Comparison of ENCODE assay signal across 39 cellular contexts in the genomic region with DNA sequence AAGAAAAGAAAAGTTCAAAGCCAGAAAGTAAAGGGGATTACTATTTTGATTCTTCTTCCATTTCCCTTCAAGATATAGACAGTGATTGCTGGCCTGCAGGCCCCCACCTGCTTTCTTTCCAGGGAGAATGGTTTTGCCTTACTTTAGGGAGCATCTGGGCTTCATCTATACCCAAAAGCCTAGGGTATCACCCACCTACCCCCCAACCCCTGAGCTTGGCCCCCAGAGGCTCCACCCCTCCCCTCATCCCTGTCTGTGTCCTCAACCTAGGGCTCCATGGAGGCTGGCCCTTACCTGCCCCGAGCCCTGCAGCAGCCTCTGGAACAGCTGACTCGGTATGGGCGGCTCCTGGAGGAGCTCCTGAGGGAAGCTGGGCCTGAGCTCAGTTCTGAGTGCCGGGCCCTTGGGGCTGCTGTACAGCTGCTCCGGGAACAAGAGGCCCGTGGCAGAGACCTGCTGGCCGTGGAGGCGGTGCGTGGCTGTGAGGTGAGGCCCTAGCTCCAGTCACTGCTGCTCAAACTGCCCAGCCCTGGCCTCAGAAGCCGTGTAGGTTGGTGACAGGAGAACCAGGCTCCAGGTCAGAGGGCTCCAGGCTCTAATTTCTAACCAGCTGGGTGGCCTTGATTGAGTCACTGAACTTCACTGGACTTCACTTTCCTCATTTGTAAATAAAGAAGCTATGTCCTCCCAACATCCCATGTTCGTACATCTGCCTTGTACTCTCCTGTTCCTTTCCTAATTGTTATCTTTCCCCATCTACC. TPM values are rescaled to one million over a fixed set of nuclear protein-coding genes. Genes with fewer than 3 reads are reported as not detected.
DNase-seq lines count a peak whose midpoint lies in the region; ATAC-seq, FAIRE-seq and TF ChIP-seq lines count a peak whose summit lies in the region.
"Had no signal": no experiment of that assay in that cellular context is flagged by ENCODE, and none has a peak within 500 bp of the region (broad histone marks: within the 10 kb centered on the region; RNA-seq: fewer than 3 reads in every experiment).

No MANE protein-coding gene starts in this region.

- H3K9ac ChIP-seq in HepG2 (ENCODE audit: insufficient read depth, low read depth, low read length) = no peak overlapping the region

- H3K79me2 ChIP-seq in HepG2 (ENCODE audit: insufficient read depth, low read length) = no peaks in the 10 kb centered on the region

- BruUV-seq in HepG2 (replicated peaks; lab: Mats Ljungman, UMichigan) = no TSS peak

- H3K9me3 Mint-ChIP-seq in CD4-positive, alpha-beta memory T cell = peaks cover 0 to 3% (median 0%) of the 10 kb centered on the region in 8 donors
- no peaks in the 10 kb centered on the region for H3K9me3 Mint-ChIP-seq in activated T-helper 17 cell treated with anti-CD3 and anti-CD28 coated beads, Interleukin-2, amount 50 U/mL, for 72 hours
- H3K9me3 Mint-ChIP-seq: activated naive CD8-positive, alpha-beta T cell treated with anti-CD3 and anti-CD28 coated beads for 36 hours; dendritic cell treated with granulocyte-macrophage colony-stimulating factor and Interleukin-4, amounts not matched to agents 40 ng/mL and 50 ng/mL, for 4 days; endodermal cell had no signal

- TF ChIP-seq EP300 in HepG2 (IDR thresholded peaks at IDR 0.05; ENCODE audit: low read depth in 2 of 2, low read length in 2 of 2) = no peak
- TF ChIP-seq EP300 in HepG2 (CRISPR knock-in tag; IDR thresholded peaks at IDR 0.05; ENCODE audit: borderline replicate concordance) = no peak

- no peak for DNase-seq in CD4-positive, alpha-beta memory T cell
- DNase-seq in HepG2 (ENCODE audit: low spot score) = no peak
- no peak for DNase-seq in DMS153 treated with DMSO at 0.1 percent for 48 hours (lab: John Stamatoyannopoulos, UW; ENCODE audit: unreplicated experiment)
- no peak for DNase-seq in substantia nigra (lab: John Stamatoyannopoulos, UW)
- DNase-seq in GM10248 (ENCODE audit: extremely low spot score) = no peak
- DNase-seq: ACHN; activated CD4-positive, alpha-beta T cell treated with anti-CD3 and anti-CD28 coated beads for 48 hours; activated CD8-positive, alpha-beta memory T cell treated with anti-CD3 and anti-CD28 coated beads for 24 hours; activated naive CD8-positive, alpha-beta T cell treated with anti-CD3 and anti-CD28 coated beads for 36 hours; activated T-cell treated with anti-CD3 and anti-CD28 coated beads for 4 hours; BE2C; caudate nucleus; DMS153; endodermal cell; foreskin fibroblast; heart left ventricle; Karpas-422; kidney glomerular epithelial cell; lower lobe of right lung; mucosa of descending colon; NCI-H1417 treated with DMSO at 0.1 percent for 48 hours; NCI-H2029 treated with DMSO at 0.1 percent for 48 hours; NCI-H2227 treated with DMSO at 0.1 percent for 48 hours; NCI-H69; stimulated activated CD4-positive, alpha-beta T cell treated with anti-CD3 and anti-CD28 coated beads, Interleukin-4, amount 100 ng/mL, for 4 hours; WERI-Rb-1 had no signal

- no peak for FAIRE-seq in HepG2 (lab: Jason Lieb, UNC)
- FAIRE-seq: GM12892, H54 had no signal

- no peak for ATAC-seq in activated T-helper 17 cell treated with anti-CD3 and anti-CD28 coated beads, Interleukin-2, amount 50 U/mL, for 72 hours (replicated peaks)
- ATAC-seq in HepG2 (peak; percentile 15), GM19463 (IDR thresholded peaks at IDR 0.05; ENCODE audit: unreplicated experiment) (no peak)
- ATAC-seq: heart left ventricle, lower lobe of right lung, mucosa of descending colon, Panc1, sciatic nerve had no signal

- no peak overlapping the region for H3K27ac ChIP-seq in CD4-positive, alpha-beta memory T cell (ENCODE audit: low read depth, low read length)
- H3K27ac ChIP-seq in HepG2 (ENCODE audit: extremely low read length, insufficient read depth, low read length) (no peak overlapping the region), neutrophil (peak overlapping the region; percentile 97), substantia nigra (ENCODE audit: low read depth, low read length, poor library complexity, severe bottlenecking) (no peak overlapping the region)
- H3K27ac ChIP-seq: ascending aorta, WERI-Rb-1 had no signal

- peaks cover 17 to 29% (median 23%) of the 10 kb centered on the region in 4 donors for H3K4me1 Mint-ChIP-seq in CD4-positive, alpha-beta memory T cell
- H3K4me1 Mint-ChIP-seq in activated T-helper 17 cell treated with anti-CD3 and anti-CD28 coated beads, Interleukin-2, amount 50 U/mL, for 72 hours = peaks cover 15% of the 10 kb centered on the region
- H3K4me1 Mint-ChIP-seq: endodermal cell had no signal

- peaks cover 0 to 1% of the 10 kb centered on the region in 2 donors for H3K27me3 Mint-ChIP-seq in CD4-positive, alpha-beta memory T cell
- H3K27me3 Mint-ChIP-seq in activated T-helper 17 cell treated with anti-CD3 and anti-CD28 coated beads, Interleukin-2, amount 50 U/mL, for 72 hours = no peaks in the 10 kb centered on the region
- H3K27me3 Mint-ChIP-seq: activated naive CD8-positive, alpha-beta T cell treated with anti-CD3 and anti-CD28 coated beads for 36 hours; dendritic cell treated with granulocyte-macrophage colony-stimulating factor and Interleukin-4, amounts not matched to agents 40 ng/mL and 50 ng/mL, for 4 days had no signal

- H3K27ac Mint-ChIP-seq in CD4-positive, alpha-beta memory T cell = peak overlapping the region in 6 of 7 donors; percentile 72 to 100 (median 84)
- peak overlapping the region; percentile 8 for H3K27ac Mint-ChIP-seq in activated T-helper 17 cell treated with anti-CD3 and anti-CD28 coated beads, Interleukin-2, amount 50 U/mL, for 72 hours
- H3K27ac Mint-ChIP-seq: activated naive CD8-positive, alpha-beta T cell treated with anti-CD3 and anti-CD28 coated beads for 36 hours; endodermal cell had no signal

- H2AFZ ChIP-seq in HepG2 (ENCODE audit: low read length) = no peak overlapping the region

- no peak overlapping the region for H3K4me3 ChIP-seq in CD4-positive, alpha-beta memory T cell (ENCODE audit: low read length in 2 of 2)
- no peak overlapping the region for H3K4me3 ChIP-seq in HepG2 (replicated peaks in 1 of 3; ENCODE audit: insufficient read depth in 1 of 3, low read depth in 2 of 3, low read length in 3 of 3)
- H3K4me3 ChIP-seq in neutrophil (ENCODE audit: low read depth in 1 of 2, low read length in 1 of 2) = no peak overlapping the region
- H3K4me3 ChIP-seq: ascending aorta, esophagus muscularis mucosa, heart left ventricle, lower lobe of right lung, mucosa of descending colon, prostate gland had no signal

- H3K36me3 ChIP-seq in CD4-positive, alpha-beta memory T cell (ENCODE audit: insufficient read depth, low read length) = no peaks in the 10 kb centered on the region
- peaks cover 52 to 77% of the 10 kb centered on the region in 2 experiments for H3K36me3 ChIP-seq in HepG2 (replicated peaks in 1 of 2; ENCODE audit: control insufficient read depth in 1 of 2, insufficient read depth in 2 of 2, low read length in 2 of 2)
- H3K36me3 ChIP-seq in neutrophil = peaks cover 34% of the 10 kb centered on the region

- POLR2A ChIA-PET in CD4-positive, alpha-beta memory T cell (lab: Charles Lee; ENCODE audit: partially characterized antibody) = interaction anchor here (1.0 kb wide), 1 partner anchor 56 kb away, joined by 3 read pairs; no protein-coding TSS in a partner anchor
- POLR2A ChIA-PET in HepG2 (lab: Yijun Ruan, JAX) = interaction anchor here (0.9 to 4.2 kb wide), 10 partner anchors 9 to 69 kb away, joined by 3 to 47 read pairs (median 5); a partner anchor contains a TSS
- POLR2A ChIA-PET in GM10248 (lab: Yijun Ruan, JAX) = no interaction called here

- H3K27me3 ChIP-seq in CD4-positive, alpha-beta memory T cell (ENCODE audit: insufficient read depth, low read length) = no peaks in the 10 kb centered on the region
- H3K27me3 ChIP-seq in HepG2 (ENCODE audit: control insufficient read depth in 1 of 2, insufficient read depth in 2 of 2, low read length in 2 of 2) (no peaks in the 10 kb centered on the region), neutrophil (no peaks in the 10 kb centered on the region)
- H3K27me3 ChIP-seq: ascending aorta, BE2C, esophagus muscularis mucosa, heart left ventricle had no signal

- peak overlapping the region in 1 of 8 donors; percentile 6 for H3K4me3 Mint-ChIP-seq in CD4-positive, alpha-beta memory T cell
- H3K4me3 Mint-ChIP-seq in activated T-helper 17 cell treated with anti-CD3 and anti-CD28 coated beads, Interleukin-2, amount 50 U/mL, for 72 hours = no peak overlapping the region
- H3K4me3 Mint-ChIP-seq: activated naive CD8-positive, alpha-beta T cell treated with anti-CD3 and anti-CD28 coated beads for 36 hours; dendritic cell treated with granulocyte-macrophage colony-stimulating factor and Interleukin-4, amounts not matched to agents 40 ng/mL and 50 ng/mL, for 4 days; endodermal cell had no signal

- H3K9me3 ChIP-seq in CD4-positive, alpha-beta memory T cell (ENCODE audit: control insufficient read depth in 1 of 2, low read length in 2 of 2) = no peaks in the 10 kb centered on the region
- no peaks in the 10 kb centered on the region for H3K9me3 ChIP-seq in HepG2 (ENCODE audit: low read length)
- no peaks in the 10 kb centered on the region for H3K9me3 ChIP-seq in neutrophil
- H3K9me3 ChIP-seq: ascending aorta, BE2C, esophagus muscularis mucosa, heart left ventricle, lower lobe of right lung, mucosa of descending colon, prostate gland had no signal

- in situ Hi-C loops in HepG2 (cut with HindIII; ENCODE audit: extremely low pct_ligation_motif_present, low pct_unique_long_range_greater_than_20kb) = no loop called here

- TF ChIP-seq POLR2A in HepG2 (IDR thresholded peaks at IDR 0.05; ENCODE audit: insufficient read depth in 1 of 2, low read depth in 2 of 2, low read length in 2 of 2) = no peak

- peaks cover 0 to 2% of the 10 kb centered on the region in 2 donors for H3K36me3 Mint-ChIP-seq in CD4-positive, alpha-beta memory T cell
- H3K36me3 Mint-ChIP-seq in activated T-helper 17 cell treated with anti-CD3 and anti-CD28 coated beads, Interleukin-2, amount 50 U/mL, for 72 hours (ENCODE audit: low read depth) = no peaks in the 10 kb centered on the region
- H3K36me3 Mint-ChIP-seq: activated naive CD8-positive, alpha-beta T cell treated with anti-CD3 and anti-CD28 coated beads for 36 hours had no signal

- peaks cover 18% of the 10 kb centered on the region for H3K4me1 ChIP-seq in CD4-positive, alpha-beta memory T cell (ENCODE audit: insufficient read depth, low read length)
- H3K4me1 ChIP-seq in HepG2 (ENCODE audit: insufficient read depth, low read length) (peaks cover 22% of the 10 kb centered on the region), neutrophil (ENCODE audit: control insufficient read depth in 1 of 2, insufficient read depth in 1 of 2, low read depth in 1 of 2, low read length in 1 of 2) (peaks cover 56 to 60% of the 10 kb centered on the region in 2 experiments)
- H3K4me1 ChIP-seq: prostate gland had no signal

- TF ChIP-seq CTCF in HepG2 (CRISPR knock-in tag; IDR thresholded peaks at IDR 0.05) = no peak
- no peak for TF ChIP-seq CTCF in neutrophil (IDR thresholded peaks at IDR 0.05)
- TF ChIP-seq CTCF in GM10248 (IDR thresholded peaks at IDR 0.05; ENCODE audit: control extremely low read depth, extremely low read depth, low read depth, missing control alignments) = no peak

- H3K4me2 ChIP-seq in HepG2 (ENCODE audit: low read depth, low read length) = no peak overlapping the region

- no peak for TF ChIP-seq RAD21 in HepG2 (CRISPR knock-in tag; IDR thresholded peaks at IDR 0.05)

- CTCF ChIA-PET in CD4-positive, alpha-beta memory T cell (lab: Charles Lee; ENCODE audit: partially characterized antibody) = interaction anchor here (0.9 to 3.5 kb wide), 5 partner anchors 9 to 69 kb away, joined by 3 to 23 read pairs (median 11); no protein-coding TSS in a partner anchor
- CTCF ChIA-PET in HepG2 (lab: Yijun Ruan, JAX; ENCODE audit: low intra/inter-chr PET ratio, low total read pairs) (no interaction called here), GM10248 (lab: Yijun Ruan, JAX) (interaction anchor here (0.7 to 8.1 kb wide), 6 partner anchors 9 to 69 kb away, joined by 3 to 64 read pairs (median 10); no protein-coding TSS in a partner anchor)

- 83% methylated on average over 8 of the region's 11 CpGs for whole genome bisulfite sequencing in HepG2 (ENCODE audit: low lambda C conversion rate)

- no peaks in the 10 kb centered on the region for H4K20me1 ChIP-seq in HepG2 (ENCODE audit: insufficient read depth, low read length)

- intact Hi-C loops in CD4-positive, alpha-beta memory T cell (cut with micrococcal nuclease) = no loop called here
- intact Hi-C loops in HepG2 (cut with micrococcal nuclease; ENCODE audit: unreplicated experiment) = no loop called here

RNA-seq across cellular contexts. Expression of a gene that starts 13.6 kb away (rescaled TPM):
- under 1 TPM; 0.42 to 0.49 TPM for total RNA-seq in CD4-positive, alpha-beta memory T cell
- under 1 TPM; 0.52 to 0.66 TPM for polyA plus RNA-seq in CD4-positive, alpha-beta memory T cell
- under 1 TPM in 1 of 2 donors, not detected in 1; 0.26 TPM for total RNA-seq in activated T-helper 17 cell treated with anti-CD3 and anti-CD28 coated beads, Interleukin-2, amount 50 U/mL, for 72 hours
- total RNA-seq in HepG2 (2016; rRNA removed; fragmentation: Illumina TruSeq; extraction: Trizol) = 18.5 and 28.1 TPM in 2 replicates
- total RNA-seq in HepG2 (2016; cell fraction: cytosol; rRNA removed; fragmentation: Illumina TruSeq; extraction: Trizol; ENCODE audit: low read depth) = 5.0 and 7.1 TPM in 2 replicates
- total RNA-seq in HepG2 (2016; cell fraction: insoluble cytoplasmic fraction; rRNA removed; fragmentation: Illumina TruSeq; extraction: Trizol) = 15.0 and 26.8 TPM in 2 replicates
- 8.4 and 8.6 TPM in 2 replicates for total RNA-seq in HepG2 (2016; cell fraction: membrane; rRNA removed; fragmentation: Illumina TruSeq; extraction: Trizol)
- 32.3 and 36.7 TPM in 2 replicates for total RNA-seq in HepG2 (2016; cell fraction: nucleus; rRNA removed; fragmentation: Illumina TruSeq; extraction: Trizol)
- polyA plus RNA-seq in HepG2 (2011; rRNA removed) = 78.1 and 97.1 TPM in 2 replicates
- polyA plus RNA-seq in HepG2 (2011; cell fraction: cytosol; rRNA removed) = 47.9 and 68.0 TPM in 2 replicates
- polyA plus RNA-seq in HepG2 (2011; cell fraction: nucleus; rRNA removed) = 243 and 248 TPM in 2 replicates
- polyA plus RNA-seq in HepG2 (2012) = 34.1 and 49.5 TPM in 2 replicates
- polyA plus RNA-seq in HepG2 (2016; cell fraction: cytosol; fragmentation: Illumina TruSeq; extraction: Trizol; ENCODE audit: low read depth) = 2.9 and 3.7 TPM in 2 replicates
- 13.8 and 18.7 TPM in 2 replicates for polyA plus RNA-seq in HepG2 (2016; cell fraction: insoluble cytoplasmic fraction; fragmentation: Illumina TruSeq; extraction: Trizol; ENCODE audit: low read depth)
- 5.9 and 7.3 TPM in 2 replicates for polyA plus RNA-seq in HepG2 (2016; cell fraction: membrane; fragmentation: Illumina TruSeq; extraction: Trizol; ENCODE audit: low read depth)
- polyA plus RNA-seq in HepG2 (2016; cell fraction: nucleus; fragmentation: Illumina TruSeq; extraction: Trizol; ENCODE audit: insufficient read depth, low read depth) = 69.4 and 77.3 TPM in 2 replicates
- 29.6 and 155 TPM in 2 replicates for polyA minus RNA-seq in HepG2 (2011; rRNA and poly(A)+ RNA removed; ENCODE audit: low replicate concordance)
- polyA minus RNA-seq in HepG2 (2011; cell fraction: cytosol; rRNA and poly(A)+ RNA removed) = 32.6 and 33.5 TPM in 2 replicates
- 71.0 and 71.2 TPM in 2 replicates for polyA minus RNA-seq in HepG2 (2011; cell fraction: nucleus; rRNA and poly(A)+ RNA removed)

RNA-seq across cellular contexts. Expression of a gene that starts 14.7 kb away (rescaled TPM):
- 1 to 10 TPM; 7.6 to 8.0 TPM for total RNA-seq in CD4-positive, alpha-beta memory T cell
- 1 to 10 TPM in 1 of 2 donors, under 1 TPM in 1; 0.80 to 3.0 TPM for polyA plus RNA-seq in CD4-positive, alpha-beta memory T cell
- total RNA-seq in activated T-helper 17 cell treated with anti-CD3 and anti-CD28 coated beads, Interleukin-2, amount 50 U/mL, for 72 hours = 10 to 100 TPM in 1 of 2 donors, 1 to 10 TPM in 1; 9.6 to 18.3 TPM
- 21.0 and 36.6 TPM in 2 replicates for total RNA-seq in HepG2 (2016; rRNA removed; fragmentation: Illumina TruSeq; extraction: Trizol)
- 20.7 and 21.8 TPM in 2 replicates for total RNA-seq in HepG2 (2016; cell fraction: cytosol; rRNA removed; fragmentation: Illumina TruSeq; extraction: Trizol; ENCODE audit: low read depth)
- 19.3 and 35.8 TPM in 2 replicates for total RNA-seq in HepG2 (2016; cell fraction: insoluble cytoplasmic fraction; rRNA removed; fragmentation: Illumina TruSeq; extraction: Trizol)
- 53.1 and 55.3 TPM in 2 replicates for total RNA-seq in HepG2 (2016; cell fraction: membrane; rRNA removed; fragmentation: Illumina TruSeq; extraction: Trizol)
- 26.4 and 33.6 TPM in 2 replicates for total RNA-seq in HepG2 (2016; cell fraction: nucleus; rRNA removed; fragmentation: Illumina TruSeq; extraction: Trizol)
- polyA plus RNA-seq in HepG2 (2011; rRNA removed) = 34.5 and 42.2 TPM in 2 replicates
- polyA plus RNA-seq in HepG2 (2011; cell fraction: cytosol; rRNA removed) = 26.6 and 62.4 TPM in 2 replicates
- 171 and 203 TPM in 2 replicates for polyA plus RNA-seq in HepG2 (2011; cell fraction: nucleus; rRNA removed)
- polyA plus RNA-seq in HepG2 (2012) = 21.1 and 23.1 TPM in 2 replicates
- 37.9 and 42.6 TPM in 2 replicates for polyA plus RNA-seq in HepG2 (2016; cell fraction: cytosol; fragmentation: Illumina TruSeq; extraction: Trizol; ENCODE audit: low read depth)
- 34.5 and 39.2 TPM in 2 replicates for polyA plus RNA-seq in HepG2 (2016; cell fraction: insoluble cytoplasmic fraction; fragmentation: Illumina TruSeq; extraction: Trizol; ENCODE audit: low read depth)
- polyA plus RNA-seq in HepG2 (2016; cell fraction: membrane; fragmentation: Illumina TruSeq; extraction: Trizol; ENCODE audit: low read depth) = 72.9 and 82.3 TPM in 2 replicates
- 76.4 and 80.2 TPM in 2 replicates for polyA plus RNA-seq in HepG2 (2016; cell fraction: nucleus; fragmentation: Illumina TruSeq; extraction: Trizol; ENCODE audit: insufficient read depth, low read depth)
- 41.2 and 86.7 TPM in 2 replicates for polyA minus RNA-seq in HepG2 (2011; rRNA and poly(A)+ RNA removed; ENCODE audit: low replicate concordance)
- 20.3 and 21.8 TPM in 2 replicates for polyA minus RNA-seq in HepG2 (2011; cell fraction: cytosol; rRNA and poly(A)+ RNA removed)
- polyA minus RNA-seq in HepG2 (2011; cell fraction: nucleus; rRNA and poly(A)+ RNA removed) = 61.3 and 63.0 TPM in 2 replicates

RNA-seq across cellular contexts. Expression of a gene that starts 17.1 kb away (rescaled TPM):
- not detected for total RNA-seq in CD4-positive, alpha-beta memory T cell
- polyA plus RNA-seq in CD4-positive, alpha-beta memory T cell = not detected
- total RNA-seq in activated T-helper 17 cell treated with anti-CD3 and anti-CD28 coated beads, Interleukin-2, amount 50 U/mL, for 72 hours = not detected
- total RNA-seq in HepG2 (2016; rRNA removed; fragmentation: Illumina TruSeq; extraction: Trizol) = 0.29 TPM in 1 of 2 replicates, not detected in the other
- total RNA-seq in HepG2 (2016; cell fraction: cytosol; rRNA removed; fragmentation: Illumina TruSeq; extraction: Trizol; ENCODE audit: low read depth) = 0.20 TPM in 1 of 2 replicates, not detected in the other
- total RNA-seq in HepG2 (2016; cell fraction: insoluble cytoplasmic fraction; rRNA removed; fragmentation: Illumina TruSeq; extraction: Trizol) = 0.16 and 0.17 TPM in 2 replicates
- total RNA-seq in HepG2 (2016; cell fraction: membrane; rRNA removed; fragmentation: Illumina TruSeq; extraction: Trizol) = 0.21 and 0.25 TPM in 2 replicates
- 0.60 and 0.68 TPM in 2 replicates for total RNA-seq in HepG2 (2016; cell fraction: nucleus; rRNA removed; fragmentation: Illumina TruSeq; extraction: Trizol)
- polyA plus RNA-seq in HepG2 (2011; rRNA removed) = 0.45 and 0.65 TPM in 2 replicates
- polyA plus RNA-seq in HepG2 (2011; cell fraction: cytosol; rRNA removed) = 0.19 and 0.23 TPM in 2 replicates
- 1.1 and 2.0 TPM in 2 replicates for polyA plus RNA-seq in HepG2 (2011; cell fraction: nucleus; rRNA removed)
- polyA plus RNA-seq in HepG2 (2012) = 0.66 and 0.69 TPM in 2 replicates
- 0.52 and 0.61 TPM in 2 replicates for polyA plus RNA-seq in HepG2 (2016; cell fraction: cytosol; fragmentation: Illumina TruSeq; extraction: Trizol; ENCODE audit: low read depth)
- 0.40 and 0.95 TPM in 2 replicates for polyA plus RNA-seq in HepG2 (2016; cell fraction: insoluble cytoplasmic fraction; fragmentation: Illumina TruSeq; extraction: Trizol; ENCODE audit: low read depth)
- 0.92 and 1.2 TPM in 2 replicates for polyA plus RNA-seq in HepG2 (2016; cell fraction: membrane; fragmentation: Illumina TruSeq; extraction: Trizol; ENCODE audit: low read depth)
- 0.88 and 0.92 TPM in 2 replicates for polyA plus RNA-seq in HepG2 (2016; cell fraction: nucleus; fragmentation: Illumina TruSeq; extraction: Trizol; ENCODE audit: insufficient read depth, low read depth)
- polyA minus RNA-seq in HepG2 (2011; rRNA and poly(A)+ RNA removed; ENCODE audit: low replicate concordance) = 1.0 and 3.5 TPM in 2 replicates
- polyA minus RNA-seq in HepG2 (2011; cell fraction: cytosol; rRNA and poly(A)+ RNA removed) = not detected in 2 replicates
- polyA minus RNA-seq in HepG2 (2011; cell fraction: nucleus; rRNA and poly(A)+ RNA removed) = 1.3 TPM in 1 of 2 replicates, not detected in the other
- total RNA-seq: activated naive CD8-positive, alpha-beta T cell treated with anti-CD3 and anti-CD28 coated beads for 36 hours; ascending aorta; prostate gland had no signal

RNA-seq across cellular contexts. Expression of a gene that starts 26.1 kb away (rescaled TPM):
- total RNA-seq in CD4-positive, alpha-beta memory T cell = not detected
- not detected for polyA plus RNA-seq in CD4-positive, alpha-beta memory T cell
- total RNA-seq in activated T-helper 17 cell treated with anti-CD3 and anti-CD28 coated beads, Interleukin-2, amount 50 U/mL, for 72 hours = not detected
- not detected in 2 replicates for total RNA-seq in HepG2 (2016; rRNA removed; fragmentation: Illumina TruSeq; extraction: Trizol)
- total RNA-seq in HepG2 (2016; cell fraction: cytosol; rRNA removed; fragmentation: Illumina TruSeq; extraction: Trizol; ENCODE audit: low read depth) = not detected in 2 replicates
- total RNA-seq in HepG2 (2016; cell fraction: insoluble cytoplasmic fraction; rRNA removed; fragmentation: Illumina TruSeq; extraction: Trizol) = not detected in 2 replicates
- not detected in 2 replicates for total RNA-seq in HepG2 (2016; cell fraction: membrane; rRNA removed; fragmentation: Illumina TruSeq; extraction: Trizol)
- not detected in 2 replicates for total RNA-seq in HepG2 (2016; cell fraction: nucleus; rRNA removed; fragmentation: Illumina TruSeq; extraction: Trizol)
- not detected in 2 replicates for polyA plus RNA-seq in HepG2 (2011; rRNA removed)
- polyA plus RNA-seq in HepG2 (2011; cell fraction: cytosol; rRNA removed) = not detected in 2 replicates
- polyA plus RNA-seq in HepG2 (2011; cell fraction: nucleus; rRNA removed) = not detected in 2 replicates
- polyA plus RNA-seq in HepG2 (2012) = not detected in 2 replicates
- not detected in 2 replicates for polyA plus RNA-seq in HepG2 (2016; cell fraction: cytosol; fragmentation: Illumina TruSeq; extraction: Trizol; ENCODE audit: low read depth)
- polyA plus RNA-seq in HepG2 (2016; cell fraction: insoluble cytoplasmic fraction; fragmentation: Illumina TruSeq; extraction: Trizol; ENCODE audit: low read depth) = not detected in 2 replicates
- not detected in 2 replicates for polyA plus RNA-seq in HepG2 (2016; cell fraction: membrane; fragmentation: Illumina TruSeq; extraction: Trizol; ENCODE audit: low read depth)
- not detected in 2 replicates for polyA plus RNA-seq in HepG2 (2016; cell fraction: nucleus; fragmentation: Illumina TruSeq; extraction: Trizol; ENCODE audit: insufficient read depth, low read depth)
- not detected in 2 replicates for polyA minus RNA-seq in HepG2 (2011; rRNA and poly(A)+ RNA removed; ENCODE audit: low replicate concordance)
- not detected in 2 replicates for polyA minus RNA-seq in HepG2 (2011; cell fraction: cytosol; rRNA and poly(A)+ RNA removed)
- not detected in 2 replicates for polyA minus RNA-seq in HepG2 (2011; cell fraction: nucleus; rRNA and poly(A)+ RNA removed)
- total RNA-seq: activated naive CD8-positive, alpha-beta T cell treated with anti-CD3 and anti-CD28 coated beads for 36 hours; ascending aorta; endodermal cell; esophagus muscularis mucosa; heart left ventricle; lower lobe of right lung; mucosa of descending colon; prostate gland; sciatic nerve; subcutaneous adipose tissue had no signal
- polyA plus RNA-seq: heart left ventricle, neural cell had no signal

RNA-seq across cellular contexts. Expression of a gene that starts 41.6 kb away (rescaled TPM):
- not detected for total RNA-seq in CD4-positive, alpha-beta memory T cell
- polyA plus RNA-seq in CD4-positive, alpha-beta memory T cell = not detected
- total RNA-seq in activated T-helper 17 cell treated with anti-CD3 and anti-CD28 coated beads, Interleukin-2, amount 50 U/mL, for 72 hours = not detected
- total RNA-seq in HepG2 (2016; rRNA removed; fragmentation: Illumina TruSeq; extraction: Trizol) = not detected in 2 replicates
- total RNA-seq in HepG2 (2016; cell fraction: cytosol; rRNA removed; fragmentation: Illumina TruSeq; extraction: Trizol; ENCODE audit: low read depth) = not detected in 2 replicates
- not detected in 2 replicates for total RNA-seq in HepG2 (2016; cell fraction: insoluble cytoplasmic fraction; rRNA removed; fragmentation: Illumina TruSeq; extraction: Trizol)
- not detected in 2 replicates for total RNA-seq in HepG2 (2016; cell fraction: membrane; rRNA removed; fragmentation: Illumina TruSeq; extraction: Trizol)
- total RNA-seq in HepG2 (2016; cell fraction: nucleus; rRNA removed; fragmentation: Illumina TruSeq; extraction: Trizol) = not detected in 2 replicates
- polyA plus RNA-seq in HepG2 (2011; rRNA removed) = 0.04 and 0.17 TPM in 2 replicates
- 0.04 and 0.06 TPM in 2 replicates for polyA plus RNA-seq in HepG2 (2011; cell fraction: cytosol; rRNA removed)
- 0.23 and 0.42 TPM in 2 replicates for polyA plus RNA-seq in HepG2 (2011; cell fraction: nucleus; rRNA removed)
- 0.41 and 1.6 TPM in 2 replicates for polyA plus RNA-seq in HepG2 (2012)
- not detected in 2 replicates for polyA plus RNA-seq in HepG2 (2016; cell fraction: cytosol; fragmentation: Illumina TruSeq; extraction: Trizol; ENCODE audit: low read depth)
- not detected in 2 replicates for polyA plus RNA-seq in HepG2 (2016; cell fraction: insoluble cytoplasmic fraction; fragmentation: Illumina TruSeq; extraction: Trizol; ENCODE audit: low read depth)
- not detected in 2 replicates for polyA plus RNA-seq in HepG2 (2016; cell fraction: membrane; fragmentation: Illumina TruSeq; extraction: Trizol; ENCODE audit: low read depth)
- polyA plus RNA-seq in HepG2 (2016; cell fraction: nucleus; fragmentation: Illumina TruSeq; extraction: Trizol; ENCODE audit: insufficient read depth, low read depth) = not detected in 2 replicates
- polyA minus RNA-seq in HepG2 (2011; rRNA and poly(A)+ RNA removed; ENCODE audit: low replicate concordance) = not detected in 2 replicates
- polyA minus RNA-seq in HepG2 (2011; cell fraction: cytosol; rRNA and poly(A)+ RNA removed) = not detected in 2 replicates
- not detected in 2 replicates for polyA minus RNA-seq in HepG2 (2011; cell fraction: nucleus; rRNA and poly(A)+ RNA removed)
- total RNA-seq: activated naive CD8-positive, alpha-beta T cell treated with anti-CD3 and anti-CD28 coated beads for 36 hours; ascending aorta; endodermal cell; esophagus muscularis mucosa; heart left ventricle; lower lobe of right lung; sciatic nerve; subcutaneous adipose tissue had no signal
- polyA plus RNA-seq: neural cell had no signal
